8 cellular contexts compared by ENCODE assay signal in the genomic region with DNA sequence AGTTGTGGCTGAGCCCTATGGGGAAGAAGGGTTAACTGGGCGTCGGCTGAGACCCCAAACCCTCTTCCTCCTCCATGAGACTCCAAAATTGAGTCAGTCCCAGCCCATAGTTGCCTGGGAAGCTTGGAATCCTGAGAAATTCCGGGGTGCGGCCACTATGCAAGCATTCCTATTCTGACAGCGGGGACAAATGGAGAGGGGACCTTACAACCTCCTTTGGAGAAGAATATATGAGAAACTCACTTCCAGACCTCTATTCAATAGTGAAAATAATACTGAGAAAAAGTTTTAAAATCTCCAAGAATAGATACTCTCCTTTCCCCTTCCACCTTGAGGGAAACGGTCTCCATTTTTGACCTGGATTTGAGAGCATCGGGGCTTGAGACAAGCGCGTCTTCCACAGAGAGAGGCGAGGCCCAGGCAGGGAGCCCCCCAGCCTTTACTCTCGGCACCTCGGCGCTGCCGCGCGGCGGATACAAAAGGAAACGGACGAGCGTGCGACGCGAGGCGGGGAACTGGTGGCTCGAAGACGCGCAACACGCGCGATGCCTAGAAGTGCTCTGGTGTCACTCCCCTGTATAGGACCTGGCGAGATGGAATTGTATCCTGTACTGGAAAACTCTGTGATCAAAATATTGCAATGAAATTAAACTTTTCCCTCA. TPM values are rescaled to one million over a fixed set of nuclear protein-coding genes. Genes with fewer than 3 reads are reported as not detected.
DNase-seq lines count a peak whose midpoint lies in the region; ATAC-seq and TF ChIP-seq lines count a peak whose summit lies in the region.

No MANE protein-coding gene starts in this region.

- H3K27ac Mint-ChIP-seq in Caco-2 (ENCODE audit: unreplicated experiment), result no peak overlapping the region
- H3K27ac Mint-ChIP-seq in T-cell, result peak overlapping the region in 1 of 2 donors; percentile 36

- H3K4me3 Mint-ChIP-seq in Caco-2 (ENCODE audit: unreplicated experiment) (peak overlapping the region; percentile 61), T-cell (peak overlapping the region; percentile 59 to 76 (median 74))

- intact Hi-C loops in Caco-2 (cut with micrococcal nuclease; ENCODE audit: unreplicated experiment), result no loop called here

- no peaks in the 10 kb centered on the region for H3K9me2 ChIP-seq in MM.1S (replicated peaks; ENCODE audit: insufficient read depth, low read length)

- H2AFZ ChIP-seq in parathyroid adenoma, result peak overlapping the region; percentile 17
- H2AFZ ChIP-seq in MM.1S (ENCODE audit: low read length), result no peak overlapping the region

- no peaks in the 10 kb centered on the region for H3F3A ChIP-seq in MM.1S (ENCODE audit: insufficient read depth, low read length)

- H3K4me3 ChIP-seq in Caco-2 (ENCODE audit: low read depth, low read length) (no peak overlapping the region; the same call in 1 of the 2 replicates), epithelial cell of esophagus (ENCODE audit: low read length) (peak overlapping the region; percentile 54), parathyroid adenoma (ENCODE audit: low read depth, low read length) (peak overlapping the region; percentile 58), MM.1S (ENCODE audit: low read length) (no peak overlapping the region)

- POLR2A ChIA-PET in Caco-2 (lab: Charles Lee) (no interaction called here), T-cell (lab: Charles Lee) (no interaction called here)

- peaks cover 10% of the 10 kb centered on the region for H3K9me3 Mint-ChIP-seq in Caco-2 (ENCODE audit: unreplicated experiment)
- no peaks in the 10 kb centered on the region for H3K9me3 Mint-ChIP-seq in T-cell

- ATAC-seq in T-cell (replicated peaks in 1 of 4) (peak; percentile 30 to 67 (median 65)), HG02571 (IDR thresholded peaks at IDR 0.05; ENCODE audit: unreplicated experiment) (no peak)

- H3K36me3 ChIP-seq in Caco-2 (ENCODE audit: control insufficient read depth, insufficient read depth, low read length) (no peaks in the 10 kb centered on the region), parathyroid adenoma (ENCODE audit: control insufficient read depth, insufficient read depth, low read length) (no peaks in the 10 kb centered on the region), MM.1S (replicated peaks; ENCODE audit: insufficient read depth, low read length) (no peaks in the 10 kb centered on the region)

- BruUV-seq in Caco-2 (replicated peaks; lab: Mats Ljungman, UMichigan), result no TSS peak

- H3K27me3 ChIP-seq in Caco-2 (replicated peaks; ENCODE audit: control insufficient read depth, insufficient read depth, low read length) (no peaks in the 10 kb centered on the region), parathyroid adenoma (ENCODE audit: control insufficient read depth, insufficient read depth, low read length) (no peaks in the 10 kb centered on the region), MM.1S (replicated peaks; ENCODE audit: insufficient read depth, low read length) (no peaks in the 10 kb centered on the region)

- DNase-seq in Caco-2 (no peak), T-cell (peak in 14 of 34 experiments; percentile 30 to 48 (median 35)), epithelial cell of esophagus (ENCODE audit: low read depth) (peak; percentile 20), MM.1S (no peak), NK-92 (lab: John Stamatoyannopoulos, UW; ENCODE audit: unreplicated experiment) (no peak), NCI-H1105 (lab: John Stamatoyannopoulos, UW) (no peak)

- CTCF ChIA-PET in Caco-2 (lab: Charles Lee), result no interaction called here
- CTCF ChIA-PET in T-cell (lab: Charles Lee), result no interaction called here

- H3K4me1 ChIP-seq in Caco-2 (no peaks in the 10 kb centered on the region), parathyroid adenoma (no peaks in the 10 kb centered on the region), MM.1S (ENCODE audit: low read length) (no peaks in the 10 kb centered on the region)

- no peaks in the 10 kb centered on the region for H3K4me1 Mint-ChIP-seq in Caco-2 (ENCODE audit: low read depth, unreplicated experiment)
- H3K4me1 Mint-ChIP-seq in T-cell, result peaks cover 40 to 44% (median 41%) of the 10 kb centered on the region in 3 donors

- H3K27ac ChIP-seq in parathyroid adenoma, result no peak overlapping the region
- H3K27ac ChIP-seq in MM.1S (ENCODE audit: low read length), result no peak overlapping the region

- H3K79me2 ChIP-seq in parathyroid adenoma (no peaks in the 10 kb centered on the region), MM.1S (ENCODE audit: low read length) (no peaks in the 10 kb centered on the region)

- H3K27me3 Mint-ChIP-seq in Caco-2 (ENCODE audit: insufficient read depth, unreplicated experiment) (peaks cover 3% of the 10 kb centered on the region), T-cell (peaks cover 65 to 75% of the 10 kb centered on the region in 2 donors)

- no peak overlapping the region for H3K9ac ChIP-seq in parathyroid adenoma
- no peak overlapping the region for H3K9ac ChIP-seq in MM.1S (ENCODE audit: low read length)

- H3K9me3 ChIP-seq in Caco-2 (no peaks in the 10 kb centered on the region), parathyroid adenoma (ENCODE audit: control insufficient read depth, low read length) (no peaks in the 10 kb centered on the region), MM.1S (replicated peaks; ENCODE audit: insufficient read depth, low read length) (no peaks in the 10 kb centered on the region)

- H3K4me2 ChIP-seq in parathyroid adenoma (ENCODE audit: low read length) (peak overlapping the region; percentile 90), MM.1S (ENCODE audit: low read depth, low read length) (no peak overlapping the region)

- TF ChIP-seq CTCF in Caco-2 (IDR thresholded peaks at IDR 0.05; ENCODE audit: insufficient read depth in 1 of 2, low read depth in 1 of 2, low read length in 1 of 2, severe bottlenecking in 1 of 2, unreplicated experiment in 1 of 2), result no peak
- TF ChIP-seq CTCF in epithelial cell of esophagus (IDR thresholded peaks at IDR 0.05; ENCODE audit: insufficient read depth, low read depth, low read length, missing control alignments), result peak; percentile 7
- no peak for TF ChIP-seq CTCF in parathyroid adenoma (IDR thresholded peaks at IDR 0.05)
- no peak for TF ChIP-seq CTCF in MM.1S (IDR thresholded peaks at IDR 0.05; ENCODE audit: low read length)

- no peaks in the 10 kb centered on the region for H4K20me1 ChIP-seq in MM.1S (ENCODE audit: insufficient read depth, low read length)

- H3K36me3 Mint-ChIP-seq in Caco-2 (ENCODE audit: insufficient read depth, unreplicated experiment), result no peaks in the 10 kb centered on the region
- peaks cover 21% of the 10 kb centered on the region for H3K36me3 Mint-ChIP-seq in T-cell

RNA-seq across cellular contexts. Expression of gene NR4A2, which starts 11.1 kb away (rescaled TPM):
- total RNA-seq in Caco-2 (2022) (0.91 and 0.97 TPM in 2 replicates), T-cell (100 to 1,000 TPM in 2 of 5 donors, 1 to 10 TPM in 3; 3.7 to 300 (median 6.7) TPM)

Comparison
In these comparisons a context has a peak if more than half of its experiments do, and no peak if none do; other contexts are left out.
1. H3K4me3 ChIP-seq: peak in epithelial cell of esophagus (single experiment) and parathyroid adenoma (single experiment); none in Caco-2 (single experiment) and MM.1S (single experiment).